8 cellular contexts compared by ENCODE assay signal in the genomic region with DNA sequence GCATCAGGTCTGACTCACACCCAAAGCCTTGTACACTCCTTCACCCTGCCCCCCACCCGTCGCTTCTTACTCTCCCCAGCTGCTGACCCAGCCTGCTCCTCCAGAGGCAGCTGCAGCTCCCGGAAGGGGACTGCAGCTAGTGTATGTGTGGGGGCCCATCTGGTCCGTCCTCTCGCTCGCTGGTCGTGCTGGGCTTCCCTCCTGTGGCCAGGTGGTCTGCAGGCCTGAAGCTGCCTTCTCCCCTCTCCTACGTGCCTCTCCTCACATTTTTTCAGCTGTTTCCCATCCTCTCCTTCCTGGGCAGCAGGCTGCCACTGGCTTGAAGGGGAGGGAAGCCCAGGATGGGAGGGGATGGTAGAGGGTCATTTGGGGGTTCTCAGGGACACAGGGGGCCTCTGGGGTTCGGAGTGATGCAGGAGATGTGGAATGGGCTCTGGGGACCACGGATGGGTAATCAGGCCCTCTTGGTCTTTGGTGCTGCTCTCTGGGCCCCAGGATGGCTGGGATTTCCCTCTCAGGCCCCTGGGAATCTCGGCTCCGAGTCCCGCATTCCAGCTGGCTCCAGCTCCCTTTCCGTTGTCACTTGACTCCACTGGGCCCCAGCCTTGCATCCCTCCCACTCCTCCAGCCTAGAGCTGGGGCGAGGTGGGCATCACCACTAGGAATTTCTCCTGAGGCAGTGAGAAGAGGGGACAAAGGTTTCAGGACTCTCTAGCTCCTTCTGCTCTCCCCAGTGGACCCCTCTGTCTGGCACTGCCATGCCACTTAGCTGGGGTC. TPM values are rescaled to one million over a fixed set of nuclear protein-coding genes. Genes with fewer than 3 reads are reported as not detected.
DNase-seq lines count a peak whose midpoint lies in the region; ATAC-seq and TF ChIP-seq lines count a peak whose summit lies in the region.

No MANE protein-coding gene starts in this region.

- peaks cover 0 to 3% (median 0%) of the 10 kb centered on the region in 5 experiments for H3K9me3 Mint-ChIP-seq in brain
- no peaks in the 10 kb centered on the region for H3K9me3 Mint-ChIP-seq in activated T-cell treated with anti-CD3 and anti-CD28 coated beads, Interleukin-2, amount 50 U/mL, for 72 hours

- H3K36me3 ChIP-seq in suprapubic skin = no peaks in the 10 kb centered on the region

- H3K27ac ChIP-seq in suprapubic skin = peak overlapping the region; percentile 98

- 61% methylated on average over 15 of the region's 15 CpGs for WGBS in suprapubic skin

- TF ChIP-seq EP300 in suprapubic skin (IDR thresholded peaks at IDR 0.05) = no peak

- no peaks in the 10 kb centered on the region for H3K27me3 ChIP-seq in suprapubic skin

- peak overlapping the region; percentile 86 to 92 (median 88) for H3K4me3 Mint-ChIP-seq in brain
- no peak overlapping the region for H3K4me3 Mint-ChIP-seq in activated T-cell treated with anti-CD3 and anti-CD28 coated beads, Interleukin-2, amount 50 U/mL, for 72 hours

- peak overlapping the region; percentile 96 to 100 (median 99) for H3K27ac Mint-ChIP-seq in brain
- no peak overlapping the region for H3K27ac Mint-ChIP-seq in activated T-cell treated with anti-CD3 and anti-CD28 coated beads, Interleukin-2, amount 50 U/mL, for 72 hours

- peak overlapping the region; percentile 82 for H3K4me3 ChIP-seq in suprapubic skin

- no peaks in the 10 kb centered on the region for H3K36me3 Mint-ChIP-seq in brain
- no peaks in the 10 kb centered on the region for H3K36me3 Mint-ChIP-seq in activated T-cell treated with anti-CD3 and anti-CD28 coated beads, Interleukin-2, amount 50 U/mL, for 72 hours (ENCODE audit: insufficient read depth in 2 of 2)

- H3K4me1 Mint-ChIP-seq in brain = peaks cover 78% of the 10 kb centered on the region
- H3K4me1 Mint-ChIP-seq in activated T-cell treated with anti-CD3 and anti-CD28 coated beads, Interleukin-2, amount 50 U/mL, for 72 hours (ENCODE audit: low read depth) = peaks cover 48% of the 10 kb centered on the region

- DNase-seq in NAMALWA (ENCODE audit: low spot score) (peak; percentile 32), left lobe of liver (ENCODE audit: low spot score) (peak; percentile 35), suprapubic skin (ENCODE audit: low spot score in 2 of 2) (no peak), NOMO-1 treated with dmso at 0.1 percent for 144 hours (lab: John Stamatoyannopoulos, UW; ENCODE audit: unreplicated experiment) (no peak)
- no peak for DNase-seq in activated T-cell treated with anti-CD3 and anti-CD28 coated beads, Interleukin-2, amount 50 U/mL, for 72 hours
- DNase-seq in stimulated activated CD4-positive, alpha-beta T cell treated with anti-CD3 and anti-CD28 coated beads, Interleukin-4, amount 100 ng/mL, for 1 hour = no peak
- no peak for DNase-seq in stimulated activated naive CD4-positive, alpha-beta T cell (lab: John Stamatoyannopoulos, UW)

- no peak for TF ChIP-seq CTCF in brain (conservative IDR thresholded peaks at IDR 0.05)
- no peak for TF ChIP-seq CTCF in suprapubic skin (IDR thresholded peaks at IDR 0.05)

- H3K4me1 ChIP-seq in suprapubic skin = peaks cover 61% of the 10 kb centered on the region

- H3K9me3 ChIP-seq in suprapubic skin = no peaks in the 10 kb centered on the region

- TF ChIP-seq POLR2A in suprapubic skin (IDR thresholded peaks at IDR 0.05) = no peak

- ATAC-seq in left lobe of liver = no peak
- no peak for ATAC-seq in activated T-cell treated with anti-CD3 and anti-CD28 coated beads, Interleukin-2, amount 50 U/mL, for 72 hours (replicated peaks in 1 of 2)

- peaks cover 13% of the 10 kb centered on the region for H3K27me3 Mint-ChIP-seq in brain
- H3K27me3 Mint-ChIP-seq in activated T-cell treated with anti-CD3 and anti-CD28 coated beads, Interleukin-2, amount 50 U/mL, for 72 hours (ENCODE audit: low read depth) = no peaks in the 10 kb centered on the region

RNA-seq across cellular contexts. Expression of a gene that starts 2.1 kb away (rescaled TPM):
- polyA plus RNA-seq in brain (ENCODE audit: insufficient read depth, low read depth, low replicate concordance) = 221 TPM
- total RNA-seq in left lobe of liver (5.1 TPM), suprapubic skin (100 to 1,000 TPM; 161 to 210 (median 188) TPM)
- 10 to 100 TPM in 1 of 2 donors, 1 to 10 TPM in 1; 9.4 to 11.6 TPM for total RNA-seq in activated T-cell treated with anti-CD3 and anti-CD28 coated beads, Interleukin-2, amount 50 U/mL, for 72 hours

RNA-seq across cellular contexts. Expression of a gene that starts 25.8 kb away (rescaled TPM):
- 33.0 TPM for polyA plus RNA-seq in brain (ENCODE audit: insufficient read depth, low read depth, low replicate concordance)
- total RNA-seq in left lobe of liver (21.7 TPM), suprapubic skin (10 to 100 TPM; 10.5 to 33.5 (median 11.3) TPM)
- total RNA-seq in activated T-cell treated with anti-CD3 and anti-CD28 coated beads, Interleukin-2, amount 50 U/mL, for 72 hours = 10 to 100 TPM; 43.5 to 46.9 TPM

RNA-seq across cellular contexts. Expression of a gene that starts 31.9 kb away (rescaled TPM):
- polyA plus RNA-seq in brain (ENCODE audit: insufficient read depth, low read depth, low replicate concordance) = 18.0 TPM
- total RNA-seq in left lobe of liver = 28.9 TPM
- 10 to 100 TPM; 12.6 to 22.0 (median 19.2) TPM for total RNA-seq in suprapubic skin
- 10 to 100 TPM; 47.3 to 54.9 TPM for total RNA-seq in activated T-cell treated with anti-CD3 and anti-CD28 coated beads, Interleukin-2, amount 50 U/mL, for 72 hours

RNA-seq across cellular contexts. Expression of a gene that starts 49.8 kb away (rescaled TPM):
- not detected for polyA plus RNA-seq in brain (ENCODE audit: insufficient read depth, low read depth, low replicate concordance)
- total RNA-seq in left lobe of liver = not detected
- total RNA-seq in suprapubic skin = not detected
- under 1 TPM in 1 of 2 donors, not detected in 1; 0.31 TPM for total RNA-seq in activated T-cell treated with anti-CD3 and anti-CD28 coated beads, Interleukin-2, amount 50 U/mL, for 72 hours

RNA-seq across cellular contexts. Expression of a gene that starts 58.6 kb away (rescaled TPM):
- polyA plus RNA-seq in brain (ENCODE audit: insufficient read depth, low read depth, low replicate concordance) = not detected
- total RNA-seq in left lobe of liver (not detected), suprapubic skin (not detected)
- total RNA-seq in activated T-cell treated with anti-CD3 and anti-CD28 coated beads, Interleukin-2, amount 50 U/mL, for 72 hours = under 1 TPM in 1 of 2 donors, not detected in 1; 0.09 TPM

Comparison
In these comparisons a context has a peak if more than half of its experiments do, and no peak if none do; other contexts are left out.
1. DNase-seq: peak in NAMALWA (single experiment) and left lobe of liver (single experiment); none in suprapubic skin (0 of 2), activated T-cell treated with anti-CD3 and anti-CD28 coated beads, Interleukin-2, amount 50 U/mL, for 72 hours (0 of 2), stimulated activated CD4-positive, alpha-beta T cell treated with anti-CD3 and anti-CD28 coated beads, Interleukin-4, amount 100 ng/mL, for 1 hour (single experiment), stimulated activated naive CD4-positive, alpha-beta T cell (0 of 6) and NOMO-1 treated with dmso at 0.1 percent for 144 hours (single experiment).
2. H3K4me3 Mint-ChIP-seq: peak in brain (5 of 5); none in activated T-cell treated with anti-CD3 and anti-CD28 coated beads, Interleukin-2, amount 50 U/mL, for 72 hours (0 of 2).
3. RNA of a gene that starts 2.1 kb away (total RNA-seq): 161 to 210 TPM in suprapubic skin; 9.4 to 11.6 TPM in activated T-cell treated with anti-CD3 and anti-CD28 coated beads, Interleukin-2, amount 50 U/mL, for 72 hours and 5.1 TPM in left lobe of liver (single experiment); every median in the first group is over 10 times any median in the second.